ENCODE assay signal across 8 cellular contexts in genomic region chr22:39205344-39206021, GRCh38. TPM values are rescaled to one million over a fixed set of nuclear protein-coding genes. Genes with fewer than 3 reads are reported as not detected.
DNase-seq lines count a peak whose midpoint lies in the region; ATAC-seq and TF ChIP-seq lines count a peak whose summit lies in the region.

No MANE protein-coding gene starts in this region.

- H3K9me3 ChIP-seq in GM23248 (ENCODE audit: low read depth), result no peaks in the 10 kb centered on the region
- no peaks in the 10 kb centered on the region for H3K9me3 ChIP-seq in Panc1 (ENCODE audit: control insufficient read depth, insufficient read depth, low read depth, low read length)
- H3K9me3 ChIP-seq in skeletal muscle satellite cell (replicated peaks; ENCODE audit: low read length), result no peaks in the 10 kb centered on the region

- H3K4me3 ChIP-seq in GM23248 (no peak overlapping the region), Panc1 (ENCODE audit: low read depth in 2 of 2, low read length in 2 of 2) (no peak overlapping the region), skeletal muscle satellite cell (ENCODE audit: low read length) (peak overlapping the region; percentile 7)

- POLR2A ChIA-PET in Panc1 (lab: Charles Lee), result no interaction called here

- no peak for TF ChIP-seq CTCF in Panc1 (IDR thresholded peaks at IDR 0.05)
- no peak for TF ChIP-seq CTCF in chondrocyte (IDR thresholded peaks at IDR 0.05)

- BruUV-seq in Panc1 (replicated peaks; lab: Mats Ljungman, UMichigan), result no TSS peak

- H3F3A ChIP-seq in GM23248 (ENCODE audit: insufficient read depth), result 0 out of 2 replicates have a peak, but pooled peaks cover 5% of the 10 kb centered on the region

- CTCF ChIA-PET in Panc1 (lab: Charles Lee), result no interaction called here

- peaks cover 1% of the 10 kb centered on the region for H3K36me3 Mint-ChIP-seq in chondrocyte (ENCODE audit: low read depth)

- intact Hi-C loops in Panc1 (cut with micrococcal nuclease; ENCODE audit: unreplicated experiment), result no loop called here

- H3K27ac ChIP-seq in GM23248, result no peak overlapping the region
- H3K27ac ChIP-seq in Panc1 (ENCODE audit: low read length), result peak overlapping the region; percentile 75

- no peaks in the 10 kb centered on the region for H3K27me3 Mint-ChIP-seq in chondrocyte (ENCODE audit: low read depth)

- no peak overlapping the region for H3K27ac Mint-ChIP-seq in chondrocyte (ENCODE audit: unreplicated experiment)

- peaks cover 18% of the 10 kb centered on the region for H3K4me1 ChIP-seq in GM23248 (ENCODE audit: insufficient read depth)
- peaks cover 51% of the 10 kb centered on the region for H3K4me1 ChIP-seq in Panc1 (ENCODE audit: control insufficient read depth, insufficient read depth, low read length)
- H3K4me1 ChIP-seq in skeletal muscle satellite cell (ENCODE audit: control insufficient read depth, insufficient read depth, low read length), result peaks cover 29% of the 10 kb centered on the region

- H3K36me3 ChIP-seq in GM23248 (ENCODE audit: low read depth), result no peaks in the 10 kb centered on the region
- H3K36me3 ChIP-seq in Panc1 (ENCODE audit: control insufficient read depth, insufficient read depth, low read length), result no peaks in the 10 kb centered on the region
- H3K36me3 ChIP-seq in skeletal muscle satellite cell (ENCODE audit: insufficient read depth, low read length), result no peaks in the 10 kb centered on the region

- no peaks in the 10 kb centered on the region for H3K27me3 ChIP-seq in GM23248 (replicated peaks; ENCODE audit: insufficient read depth)
- no peaks in the 10 kb centered on the region for H3K27me3 ChIP-seq in Panc1 (ENCODE audit: control insufficient read depth, insufficient read depth, low read length)
- H3K27me3 ChIP-seq in skeletal muscle satellite cell (ENCODE audit: control insufficient read depth, insufficient read depth, low read length), result no peaks in the 10 kb centered on the region

- no peaks in the 10 kb centered on the region for H3K9me3 Mint-ChIP-seq in chondrocyte (ENCODE audit: low read depth)

- no peaks in the 10 kb centered on the region for H3K79me2 ChIP-seq in GM23248 (ENCODE audit: insufficient read depth)

- H3K4me3 Mint-ChIP-seq in chondrocyte (ENCODE audit: unreplicated experiment), result no peak overlapping the region

- H3K9me2 ChIP-seq in GM23248 (ENCODE audit: insufficient read depth), result no peaks in the 10 kb centered on the region

- 0 out of 2 replicates have a peak overlapping the region, but pooled peaks have one; percentile 10 for H3K9ac ChIP-seq in GM23248
- H3K9ac ChIP-seq in skeletal muscle satellite cell (ENCODE audit: low read depth, low read length), result peak overlapping the region; percentile 48

- peak; percentile 81 for DNase-seq in GM23248
- DNase-seq in Panc1 (ENCODE audit: low read depth, low spot score), result no peak
- DNase-seq in chondrocyte (ENCODE audit: low spot score), result peak; percentile 59
- DNase-seq in putamen (ENCODE audit: low spot score), result no peak

- peak; percentile 92 for ATAC-seq in Panc1
- ATAC-seq in GM19035 (IDR thresholded peaks at IDR 0.05; ENCODE audit: unreplicated experiment), result no peak
- no peak for ATAC-seq in GM21390 (IDR thresholded peaks at IDR 0.05; ENCODE audit: unreplicated experiment)
- ATAC-seq in HG02623 (IDR thresholded peaks at IDR 0.05; ENCODE audit: unreplicated experiment), result no peak

- in situ Hi-C loops in GM23248 (cut with MboI), result no loop called here
- in situ Hi-C loops in Panc1 (cut with HindIII; ENCODE audit: low pct_unique_long_range_greater_than_20kb, low sequenced_read_pairs), result no loop called here

- H3K4me2 ChIP-seq in GM23248 (ENCODE audit: unreplicated experiment) (peak overlapping the region; percentile 49), skeletal muscle satellite cell (ENCODE audit: low read length) (peak overlapping the region; percentile 72)

- H3K4me1 Mint-ChIP-seq in chondrocyte (ENCODE audit: low read depth), result peaks cover 20% of the 10 kb centered on the region

- peak overlapping the region; percentile 29; the same call in 1 of the 2 replicates for H2AFZ ChIP-seq in GM23248

- no peaks in the 10 kb centered on the region for H4K20me1 ChIP-seq in GM23248 (ENCODE audit: insufficient read depth)

- 52 to 56% methylated on average over 8 of the region's 8 CpGs for WGBS in GM23248 (ENCODE audit: low coverage in 1 of 2, low lambda C conversion rate in 2 of 2, missing lambda C conversion rate in 2 of 2), 2 experiments

RNA-seq across cellular contexts. Expression of gene PDGFB, which starts 39.3 kb away (rescaled TPM):
- not detected in 2 replicates for total RNA-seq in GM23248 (2014; rRNA removed; shearing (Covaris generic))
- 0.14 and 0.49 TPM in 2 replicates for polyA plus RNA-seq in GM23248 (2016; fragmentation: Nextera tagmentation; extraction: Ambion mirVana)
- total RNA-seq in Panc1 (2021; ENCODE audit: unreplicated experiment) (78.0 TPM), chondrocyte (10.5 to 16.9 TPM (median 16.5 TPM) in 3 replicates)
- 109 TPM for polyA plus RNA-seq in Panc1 (2012; ENCODE audit: insufficient read length)
- 0.25 and 0.87 TPM in 2 replicates for total RNA-seq in skeletal muscle satellite cell (2012; rRNA removed)

RNA-seq across cellular contexts. Expression of gene CBX7, which starts 53.0 kb away (rescaled TPM):
- 3.8 and 10.4 TPM in 2 replicates for total RNA-seq in GM23248 (2014; rRNA removed; shearing (Covaris generic))
- polyA plus RNA-seq in GM23248 (2016; fragmentation: Nextera tagmentation; extraction: Ambion mirVana), result 2.5 and 2.9 TPM in 2 replicates
- total RNA-seq in Panc1 (2021; ENCODE audit: unreplicated experiment) (14.5 TPM), chondrocyte (3.6 to 6.9 TPM (median 4.7 TPM) in 3 replicates)
- polyA plus RNA-seq in Panc1 (2012; ENCODE audit: insufficient read length), result 11.6 TPM
- total RNA-seq in skeletal muscle satellite cell (2012; rRNA removed), result 1.8 and 2.2 TPM in 2 replicates

Comparison
In these comparisons a context has a peak if more than half of its experiments do, and no peak if none do; other contexts are left out.
1. DNase-seq: peak in GM23248 (single experiment) and chondrocyte (single experiment); none in Panc1 (single experiment) and putamen (single experiment).
2. RNA of gene PDGFB, which starts 39.3 kb away (total RNA-seq): 78.0 TPM in Panc1 (single experiment) and 10.5 to 16.9 TPM in chondrocyte; not detected in GM23248; every median in the first group is over 10 times any median in the second.